ENCODE assay signal across 8 cellular contexts in genomic region chr7:29987083-29987482, GRCh38. TPM values are rescaled to one million over a fixed set of nuclear protein-coding genes. Genes with fewer than 3 reads are reported as not detected.
DNase-seq lines count a peak whose midpoint lies in the region; ATAC-seq and TF ChIP-seq lines count a peak whose summit lies in the region.
"Had no signal": no experiment of that assay in that cellular context is flagged by ENCODE, and none has a peak within 500 bp of the region (broad histone marks: within the 10 kb centered on the region; RNA-seq: fewer than 3 reads in every experiment).

No MANE protein-coding gene starts in this region.

- 56 to 61% methylated on average over 2 of the region's 2 CpGs for WGBS in transverse colon (ENCODE audit: low coverage in 1 of 2), 2 donors

- no peaks in the 10 kb centered on the region; the same call in 1 of the 2 replicates for H3K9me3 Mint-ChIP-seq in WTC11
- H3K9me3 Mint-ChIP-seq: activated naive CD8-positive, alpha-beta T cell treated with anti-CD3 and anti-CD28 coated beads, Interleukin-2, amount 10 ng/mL, durations not matched to agents 7 days and 5 days had no signal

- peaks cover 5 to 12% (median 6%) of the 10 kb centered on the region in 4 donors for H3K4me1 ChIP-seq in transverse colon

- intact Hi-C loops in transverse colon (cut with DNase I; ENCODE audit: low total_unique reads): no loop called here

- H3K27ac Mint-ChIP-seq in WTC11: peak overlapping the region; percentile 88
- H3K27ac Mint-ChIP-seq: activated naive CD8-positive, alpha-beta T cell treated with anti-CD3 and anti-CD28 coated beads, Interleukin-2, amount 10 ng/mL, durations not matched to agents 7 days and 5 days had no signal

- DNase-seq in WTC11 (ENCODE audit: low spot score): no peak
- DNase-seq in hepatic stellate cell (ENCODE audit: low spot score): peak; percentile 45
- no peak for DNase-seq in transverse colon
- DNase-seq in HK-2 (ENCODE audit: unreplicated experiment): no peak
- no peak for DNase-seq in NCI-H1694 treated with DMSO at 0.1 percent for 48 hours (lab: John Stamatoyannopoulos, UW)
- DNase-seq: activated naive CD8-positive, alpha-beta T cell treated with anti-CD3 and anti-CD28 coated beads, Interleukin-2, amount 10 ng/mL, durations not matched to agents 7 days and 5 days had no signal

- H3K4me3 Mint-ChIP-seq in WTC11: no peak overlapping the region
- H3K4me3 Mint-ChIP-seq: activated naive CD8-positive, alpha-beta T cell treated with anti-CD3 and anti-CD28 coated beads, Interleukin-2, amount 10 ng/mL, durations not matched to agents 7 days and 5 days had no signal

- TF ChIP-seq POLR2A in transverse colon (IDR thresholded peaks at IDR 0.05): no peak

- CTCF ChIA-PET in WTC11 (lab: Charles Lee): interaction anchor here (0.7 kb wide), 1 partner anchor 42 kb away, joined by 3 read pairs; no protein-coding TSS in a partner anchor

- H3K27me3 Mint-ChIP-seq in WTC11 (ENCODE audit: low read depth): peaks cover 18% of the 10 kb centered on the region

- TF ChIP-seq EP300 in transverse colon (IDR thresholded peaks at IDR 0.05; ENCODE audit: low read depth): no peak

- no peaks in the 10 kb centered on the region for H3K36me3 ChIP-seq in transverse colon

- H3K4me1 Mint-ChIP-seq in WTC11: peaks cover 21% of the 10 kb centered on the region

- H3K36me3 Mint-ChIP-seq in WTC11: peaks cover 3% of the 10 kb centered on the region

- H3K27ac ChIP-seq in transverse colon: peak overlapping the region; percentile 88 to 94 (median 88)

- ATAC-seq in GM19043 (IDR thresholded peaks at IDR 0.05; ENCODE audit: low read depth, unreplicated experiment) (peak; percentile 21), WTC11 (no peak), HG03196 (IDR thresholded peaks at IDR 0.05; ENCODE audit: unreplicated experiment) (no peak)

- in situ Hi-C loops in transverse colon (cut with MboI; ENCODE audit: low pct_ligation_motif_present in 1 of 4, low pct_unique_long_range_greater_than_20kb in 1 of 4, low sequenced_read_pairs in 3 of 4): no loop called here

- POLR2A ChIA-PET in WTC11 (lab: Charles Lee): no interaction called here

- TF ChIP-seq CTCF in WTC11 (IDR thresholded peaks at IDR 0.05) (no peak), transverse colon (IDR thresholded peaks at IDR 0.05) (no peak)

- H3K27me3 ChIP-seq in transverse colon: peaks cover 12% of the 10 kb centered on the region

- no peak overlapping the region for H3K4me3 ChIP-seq in transverse colon

- no peaks in the 10 kb centered on the region for H3K9me3 ChIP-seq in transverse colon

TF ChIP-seq in WTC11, 78 proteins besides CTCF, POLR2A, EP300 and RAD21:
- TF ChIP-seq, protein P1, sequence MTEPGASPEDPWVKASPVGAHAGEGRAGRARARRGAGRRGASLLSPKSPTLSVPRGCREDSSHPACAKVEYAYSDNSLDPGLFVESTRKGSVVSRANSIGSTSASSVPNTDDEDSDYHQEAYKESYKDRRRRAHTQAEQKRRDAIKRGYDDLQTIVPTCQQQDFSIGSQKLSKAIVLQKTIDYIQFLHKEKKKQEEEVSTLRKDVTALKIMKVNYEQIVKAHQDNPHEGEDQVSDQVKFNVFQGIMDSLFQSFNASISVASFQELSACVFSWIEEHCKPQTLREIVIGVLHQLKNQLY (CRISPR knock-in tag; IDR thresholded peaks at IDR 0.05): no peak
- TF ChIP-seq FOXJ3 (CRISPR knock-in tag; IDR thresholded peaks at IDR 0.05; ENCODE audit: borderline replicate concordance): no peak
- TF ChIP-seq RORB (CRISPR knock-in tag; IDR thresholded peaks at IDR 0.05): no peak
- no peak for TF ChIP-seq MXD4 (CRISPR knock-in tag; IDR thresholded peaks at IDR 0.05; ENCODE audit: borderline replicate concordance)
- TF ChIP-seq USF1 (CRISPR knock-in tag; IDR thresholded peaks at IDR 0.05): no peak
- TF ChIP-seq, protein P2, sequence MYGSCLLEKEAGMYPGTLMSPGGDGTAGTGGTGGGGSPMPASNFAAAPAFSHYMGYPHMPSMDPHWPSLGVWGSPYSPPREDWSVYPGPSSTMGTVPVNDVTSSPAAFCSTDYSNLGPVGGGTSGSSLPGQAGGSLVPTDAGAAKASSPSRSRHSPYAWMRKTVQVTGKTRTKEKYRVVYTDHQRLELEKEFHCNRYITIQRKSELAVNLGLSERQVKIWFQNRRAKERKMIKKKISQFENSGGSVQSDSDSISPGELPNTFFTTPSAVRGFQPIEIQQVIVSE (CRISPR knock-in tag; IDR thresholded peaks at IDR 0.05; ENCODE audit: borderline replicate concordance): no peak
- no peak for TF ChIP-seq ZNF219 (CRISPR knock-in tag; IDR thresholded peaks at IDR 0.05; ENCODE audit: borderline replicate concordance)
- TF ChIP-seq E2F4 (CRISPR knock-in tag; IDR thresholded peaks at IDR 0.05; ENCODE audit: borderline replicate concordance, low read depth): no peak
- TF ChIP-seq, protein P3, sequence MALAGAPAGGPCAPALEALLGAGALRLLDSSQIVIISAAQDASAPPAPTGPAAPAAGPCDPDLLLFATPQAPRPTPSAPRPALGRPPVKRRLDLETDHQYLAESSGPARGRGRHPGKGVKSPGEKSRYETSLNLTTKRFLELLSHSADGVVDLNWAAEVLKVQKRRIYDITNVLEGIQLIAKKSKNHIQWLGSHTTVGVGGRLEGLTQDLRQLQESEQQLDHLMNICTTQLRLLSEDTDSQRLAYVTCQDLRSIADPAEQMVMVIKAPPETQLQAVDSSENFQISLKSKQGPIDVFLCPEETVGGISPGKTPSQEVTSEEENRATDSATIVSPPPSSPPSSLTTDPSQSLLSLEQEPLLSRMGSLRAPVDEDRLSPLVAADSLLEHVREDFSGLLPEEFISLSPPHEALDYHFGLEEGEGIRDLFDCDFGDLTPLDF (CRISPR knock-in tag; IDR thresholded peaks at IDR 0.05): no peak
- TF ChIP-seq FOXK1 (CRISPR knock-in tag; IDR thresholded peaks at IDR 0.05): no peak
- TF ChIP-seq MAX (CRISPR knock-in tag; IDR thresholded peaks at IDR 0.05): no peak
- no peak for TF ChIP-seq SMAD3 (CRISPR knock-in tag; IDR thresholded peaks at IDR 0.05; ENCODE audit: borderline replicate concordance)
- TF ChIP-seq SMAD4 (CRISPR knock-in tag; IDR thresholded peaks at IDR 0.05): no peak
- no peak for TF ChIP-seq ETV6 (CRISPR knock-in tag; IDR thresholded peaks at IDR 0.05)
- no peak for TF ChIP-seq ZNF416 (CRISPR knock-in tag; IDR thresholded peaks at IDR 0.05)

RNA-seq across cellular contexts. Expression of gene SCRN1, which starts 2.5 kb away (rescaled TPM):
- total RNA-seq in WTC11 (2021) (96.2 to 105 TPM (median 101 TPM) in 3 replicates), transverse colon (10 to 100 TPM; 15.0 to 24.5 (median 17.3) TPM)

RNA-seq across cellular contexts. Expression of gene FKBP14, which starts 39.4 kb away (rescaled TPM):
- total RNA-seq in WTC11 (2021) (18.1 to 23.0 TPM (median 19.2 TPM) in 3 replicates), transverse colon (10 to 100 TPM in 2 of 4 donors, 1 to 10 TPM in 1, under 1 TPM in 1; 0.75 to 12.7 (median 9.6) TPM)

RNA-seq across cellular contexts. Expression of gene PLEKHA8, which starts 41.1 kb away (rescaled TPM):
- total RNA-seq in WTC11 (2021) (38.1 to 40.1 TPM (median 38.6 TPM) in 3 replicates), transverse colon (10 to 100 TPM in 3 of 4 donors, 1 to 10 TPM in 1; 6.6 to 16.4 (median 13.1) TPM)
